10 cellular contexts compared by ENCODE assay signal in genomic region chr15:41944313-41944940, GRCh38. TPM values are rescaled to one million over a fixed set of nuclear protein-coding genes. Genes with fewer than 3 reads are reported as not detected.
DNase-seq lines count a peak whose midpoint lies in the region; ATAC-seq, FAIRE-seq and TF ChIP-seq lines count a peak whose summit lies in the region.
"Had no signal": no experiment of that assay in that cellular context is flagged by ENCODE, and none has a peak within 500 bp of the region (broad histone marks: within the 10 kb centered on the region; RNA-seq: fewer than 3 reads in every experiment).

No MANE protein-coding gene starts in this region.

- intact Hi-C loops in CD4-positive, alpha-beta T cell (cut with DNase I, micrococcal nuclease): no loop called here
- intact Hi-C loops in pancreas (cut with DNase I): no loop called here

- peaks cover 11% of the 10 kb centered on the region for H3K4me1 Mint-ChIP-seq in CD4-positive, alpha-beta T cell (ENCODE audit: low read depth)
- peaks cover 20% of the 10 kb centered on the region for H3K4me1 Mint-ChIP-seq in activated naive CD8-positive, alpha-beta T cell treated with anti-CD3 and anti-CD28 coated beads, Interleukin-2, amount 50 U/mL, for 24 hours
- peaks cover 12% of the 10 kb centered on the region for H3K4me1 Mint-ChIP-seq in activated naive CD8-positive, alpha-beta T cell treated with anti-CD3 and anti-CD28 coated beads for 36 hours

- in situ Hi-C loops in SK-MEL-5 (cut with HindIII; ENCODE audit: low pct_unique_long_range_greater_than_20kb, low sequenced_read_pairs): no loop called here

- no peak for DNase-seq in CD4-positive, alpha-beta T cell
- DNase-seq in SK-MEL-5 (ENCODE audit: low read depth, low spot score): peak; percentile 63
- peak; percentile 91 for DNase-seq in fibroblast of the aortic adventitia (ENCODE audit: low read depth)
- peak in 2 of 6 donors; percentile 37 to 48 for DNase-seq in pancreas
- DNase-seq in activated CD4-positive, CD25-positive, alpha-beta regulatory T cell (lab: John Stamatoyannopoulos, UW): no peak
- no peak for DNase-seq in activated naive CD8-positive, alpha-beta T cell treated with anti-CD3 and anti-CD28 coated beads, Interleukin-2, amount 50 U/mL, for 24 hours
- no peak for DNase-seq in KG1 (lab: John Stamatoyannopoulos, UW)
- DNase-seq in activated naive CD8-positive, alpha-beta T cell treated with anti-CD3 and anti-CD28 coated beads for 36 hours: no peak
- DNase-seq: DND-41 had no signal

- no peak for ATAC-seq in CD4-positive, alpha-beta T cell (ENCODE audit: poor library complexity)
- ATAC-seq in pancreas: peak; percentile 57 to 88 (median 80)
- ATAC-seq in activated naive CD8-positive, alpha-beta T cell treated with anti-CD3 and anti-CD28 coated beads, Interleukin-2, amount 50 U/mL, for 24 hours: no peak

- H3K4me3 Mint-ChIP-seq in CD4-positive, alpha-beta T cell: no peak overlapping the region
- no peak overlapping the region for H3K4me3 Mint-ChIP-seq in activated naive CD8-positive, alpha-beta T cell treated with anti-CD3 and anti-CD28 coated beads, Interleukin-2, amount 50 U/mL, for 24 hours
- no peak overlapping the region for H3K4me3 Mint-ChIP-seq in activated naive CD8-positive, alpha-beta T cell treated with anti-CD3 and anti-CD28 coated beads for 36 hours
- H3K4me3 Mint-ChIP-seq: T-helper 1 cell treated with Interleukin-12 subunit alpha and Interleukin-12 subunit beta and Interleukin-4 antibody, amounts not matched to agents 30 μg/mL and 1 μg/mL, for 36 hours had no signal

- H3K27me3 Mint-ChIP-seq in CD4-positive, alpha-beta T cell: no peaks in the 10 kb centered on the region
- no peaks in the 10 kb centered on the region for H3K27me3 Mint-ChIP-seq in activated naive CD8-positive, alpha-beta T cell treated with anti-CD3 and anti-CD28 coated beads, Interleukin-2, amount 50 U/mL, for 24 hours
- no peaks in the 10 kb centered on the region for H3K27me3 Mint-ChIP-seq in activated naive CD8-positive, alpha-beta T cell treated with anti-CD3 and anti-CD28 coated beads for 36 hours

- H3K9me3 Mint-ChIP-seq in CD4-positive, alpha-beta T cell: no peaks in the 10 kb centered on the region
- no peaks in the 10 kb centered on the region for H3K9me3 Mint-ChIP-seq in activated naive CD8-positive, alpha-beta T cell treated with anti-CD3 and anti-CD28 coated beads, Interleukin-2, amount 50 U/mL, for 24 hours
- no peaks in the 10 kb centered on the region for H3K9me3 Mint-ChIP-seq in activated naive CD8-positive, alpha-beta T cell treated with anti-CD3 and anti-CD28 coated beads for 36 hours
- H3K9me3 Mint-ChIP-seq: T-helper 1 cell treated with Interleukin-12 subunit alpha and Interleukin-12 subunit beta and Interleukin-4 antibody, amounts not matched to agents 30 μg/mL and 1 μg/mL, for 36 hours had no signal

- H3K27me3 ChIP-seq in CD4-positive, alpha-beta T cell (ENCODE audit: control insufficient read depth, insufficient read depth, low read length): no peaks in the 10 kb centered on the region
- H3K27me3 ChIP-seq in pancreas: no peaks in the 10 kb centered on the region

- H3K4me3 ChIP-seq in fibroblast of the aortic adventitia (ENCODE audit: low read depth, low read length): no peak overlapping the region
- no peak overlapping the region for H3K4me3 ChIP-seq in pancreas

- H3K27ac ChIP-seq in CD4-positive, alpha-beta T cell (ENCODE audit: low read depth, low read length): no peak overlapping the region
- H3K27ac ChIP-seq in pancreas: peak overlapping the region; percentile 51 to 68 (median 58)

- peak overlapping the region; percentile 46 for H3K27ac Mint-ChIP-seq in CD4-positive, alpha-beta T cell
- H3K27ac Mint-ChIP-seq in activated naive CD8-positive, alpha-beta T cell treated with anti-CD3 and anti-CD28 coated beads, Interleukin-2, amount 50 U/mL, for 24 hours: no peak overlapping the region
- no peak overlapping the region for H3K27ac Mint-ChIP-seq in activated naive CD8-positive, alpha-beta T cell treated with anti-CD3 and anti-CD28 coated beads for 36 hours

- no peak for TF ChIP-seq CTCF in CD4-positive, alpha-beta T cell (IDR thresholded peaks at IDR 0.05)
- no peak for TF ChIP-seq CTCF in fibroblast of the aortic adventitia (IDR thresholded peaks at IDR 0.05; ENCODE audit: insufficient read depth, low read length)
- TF ChIP-seq CTCF in pancreas (IDR thresholded peaks at IDR 0.05): no peak

- WGBS in pancreas, 2 donors: 61% methylated on average over 8 of the region's 8 CpGs

- no peak for FAIRE-seq in pancreas (lab: Jason Lieb, UNC)

- peaks cover 0 to 6% (median 2%) of the 10 kb centered on the region in 3 donors for H3K4me1 ChIP-seq in pancreas

- CTCF ChIA-PET in CD4-positive, alpha-beta T cell (lab: Charles Lee): no interaction called here

- H3K36me3 Mint-ChIP-seq in CD4-positive, alpha-beta T cell (ENCODE audit: low read depth): peaks cover 22% of the 10 kb centered on the region
- peaks cover 18% of the 10 kb centered on the region for H3K36me3 Mint-ChIP-seq in activated naive CD8-positive, alpha-beta T cell treated with anti-CD3 and anti-CD28 coated beads, Interleukin-2, amount 50 U/mL, for 24 hours (ENCODE audit: low read depth)
- peaks cover 6% of the 10 kb centered on the region for H3K36me3 Mint-ChIP-seq in activated naive CD8-positive, alpha-beta T cell treated with anti-CD3 and anti-CD28 coated beads for 36 hours

- peaks cover 0 to 6% (median 0%) of the 10 kb centered on the region in 3 donors for H3K36me3 ChIP-seq in pancreas

- H3K9me3 ChIP-seq in CD4-positive, alpha-beta T cell (ENCODE audit: control insufficient read depth, low read length): no peaks in the 10 kb centered on the region
- no peaks in the 10 kb centered on the region for H3K9me3 ChIP-seq in pancreas

- POLR2A ChIA-PET in CD4-positive, alpha-beta T cell (lab: Charles Lee): no interaction called here

RNA-seq across cellular contexts. Expression of gene EHD4, which starts 27.9 kb away (rescaled TPM):
- total RNA-seq in CD4-positive, alpha-beta T cell: 10 to 100 TPM; 39.8 to 40.5 TPM
- 4.9 and 5.7 TPM in 2 replicates for total RNA-seq in SK-MEL-5 (2014; rRNA removed; shearing (Covaris generic))
- polyA plus RNA-seq in SK-MEL-5 (2015; cell fraction: cytosol; rRNA removed): 11.5 and 14.3 TPM in 2 replicates
- 1.7 and 2.2 TPM in 2 replicates for polyA plus RNA-seq in SK-MEL-5 (2015; cell fraction: nucleus; rRNA removed)
- total RNA-seq in fibroblast of the aortic adventitia (ENCODE audit: low replicate concordance) (10.8 and 12.1 TPM in 2 replicates), pancreas (10 to 100 TPM in 2 of 6 donors, 1 to 10 TPM in 4; 8.3 to 22.8 (median 8.6) TPM)
- polyA plus RNA-seq in pancreas: 1 to 10 TPM; 8.1 to 8.5 TPM
- 10 to 100 TPM; 23.5 to 23.6 TPM for total RNA-seq in activated naive CD8-positive, alpha-beta T cell treated with anti-CD3 and anti-CD28 coated beads for 36 hours

RNA-seq across cellular contexts. Expression of gene SPTBN5, which starts 50.6 kb away (rescaled TPM):
- total RNA-seq in CD4-positive, alpha-beta T cell: 1 to 10 TPM; 2.2 to 2.3 TPM
- total RNA-seq in SK-MEL-5 (2014; rRNA removed; shearing (Covaris generic)): under 0.01 and 0.03 TPM in 2 replicates
- polyA plus RNA-seq in SK-MEL-5 (2015; cell fraction: cytosol; rRNA removed): 0.02 TPM in 1 of 2 replicates, not detected in the other
- polyA plus RNA-seq in SK-MEL-5 (2015; cell fraction: nucleus; rRNA removed): 0.33 TPM in 1 of 2 replicates, not detected in the other
- 0.18 and 0.57 TPM in 2 replicates for total RNA-seq in fibroblast of the aortic adventitia (ENCODE audit: low replicate concordance)
- 1 to 10 TPM in 2 of 6 donors, under 1 TPM in 4; 0.32 to 4.0 (median 0.60) TPM for total RNA-seq in pancreas
- polyA plus RNA-seq in pancreas: 10 to 100 TPM in 1 of 2 donors, 1 to 10 TPM in 1; 9.5 to 11.4 TPM
- total RNA-seq in activated naive CD8-positive, alpha-beta T cell treated with anti-CD3 and anti-CD28 coated beads for 36 hours: under 1 TPM; 0.19 to 0.30 TPM

Comparison
In these comparisons a context has a peak if more than half of its experiments do, and no peak if none do; other contexts are left out.
1. ATAC-seq: peak in pancreas (4 of 4); none in CD4-positive, alpha-beta T cell (single experiment) and activated naive CD8-positive, alpha-beta T cell treated with anti-CD3 and anti-CD28 coated beads, Interleukin-2, amount 50 U/mL, for 24 hours (single experiment).
2. DNase-seq: peak in SK-MEL-5 (single experiment) and fibroblast of the aortic adventitia (single experiment); none in CD4-positive, alpha-beta T cell (0 of 10), activated CD4-positive, CD25-positive, alpha-beta regulatory T cell (0 of 4), activated naive CD8-positive, alpha-beta T cell treated with anti-CD3 and anti-CD28 coated beads, Interleukin-2, amount 50 U/mL, for 24 hours (single experiment), KG1 (single experiment) and activated naive CD8-positive, alpha-beta T cell treated with anti-CD3 and anti-CD28 coated beads for 36 hours (single experiment).